1 cellular context compared by ENCODE assay signal in the genomic region with DNA sequence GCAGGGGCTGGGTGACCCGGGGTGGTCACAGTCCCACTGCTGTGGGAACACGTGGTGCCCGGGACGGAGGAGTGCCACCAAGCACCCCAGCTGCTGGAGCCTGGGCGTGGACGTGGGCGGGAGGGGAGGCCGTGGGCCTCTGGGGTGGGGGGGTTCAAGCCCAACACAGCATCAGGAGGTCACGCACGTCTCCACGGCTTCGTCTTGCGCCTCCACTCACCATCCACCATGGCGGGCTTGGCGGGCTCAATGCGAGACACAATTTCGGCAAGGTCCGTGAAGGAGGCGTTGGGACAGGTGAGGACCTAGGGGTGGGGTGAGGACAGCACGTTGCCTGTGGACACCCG.
TF ChIP-seq lines count a peak whose summit lies in the region.

No MANE protein-coding gene starts in this region.

TF ChIP-seq in endothelial cell of umbilical vein, 7 proteins besides CTCF, POLR2A, EP300 and RAD21:
- no peak for TF ChIP-seq EZH2 (IDR thresholded peaks at IDR 0.05; ENCODE audit: borderline replicate concordance, low read depth, low read length, severe bottlenecking)
- TF ChIP-seq GATA2 (IDR thresholded peaks at IDR 0.05; ENCODE audit: insufficient read depth, insufficient read length, low read depth, low read length), result no peak
- no peak for TF ChIP-seq MYC (IDR thresholded peaks at IDR 0.05; ENCODE audit: low read depth, low read length)
- TF ChIP-seq, protein P1, sequence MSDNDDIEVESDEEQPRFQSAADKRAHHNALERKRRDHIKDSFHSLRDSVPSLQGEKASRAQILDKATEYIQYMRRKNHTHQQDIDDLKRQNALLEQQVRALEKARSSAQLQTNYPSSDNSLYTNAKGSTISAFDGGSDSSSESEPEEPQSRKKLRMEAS (IDR thresholded peaks at IDR 0.05; ENCODE audit: insufficient read depth, insufficient read length), result no peak
- no peak for TF ChIP-seq JUN (IDR thresholded peaks at IDR 0.05; ENCODE audit: borderline replicate concordance, insufficient read depth, insufficient read length, low read depth)
- no peak for TF ChIP-seq POLR2AphosphoS5 (IDR thresholded peaks at IDR 0.05; ENCODE audit: insufficient read depth, low read depth, low read length)
- no peak for TF ChIP-seq FOS (IDR thresholded peaks at IDR 0.05; ENCODE audit: borderline replicate concordance, insufficient read depth, low read length)
TF ChIP-seq in endothelial cell of umbilical vein: peak in this region for 0.
